In the genomic region with DNA sequence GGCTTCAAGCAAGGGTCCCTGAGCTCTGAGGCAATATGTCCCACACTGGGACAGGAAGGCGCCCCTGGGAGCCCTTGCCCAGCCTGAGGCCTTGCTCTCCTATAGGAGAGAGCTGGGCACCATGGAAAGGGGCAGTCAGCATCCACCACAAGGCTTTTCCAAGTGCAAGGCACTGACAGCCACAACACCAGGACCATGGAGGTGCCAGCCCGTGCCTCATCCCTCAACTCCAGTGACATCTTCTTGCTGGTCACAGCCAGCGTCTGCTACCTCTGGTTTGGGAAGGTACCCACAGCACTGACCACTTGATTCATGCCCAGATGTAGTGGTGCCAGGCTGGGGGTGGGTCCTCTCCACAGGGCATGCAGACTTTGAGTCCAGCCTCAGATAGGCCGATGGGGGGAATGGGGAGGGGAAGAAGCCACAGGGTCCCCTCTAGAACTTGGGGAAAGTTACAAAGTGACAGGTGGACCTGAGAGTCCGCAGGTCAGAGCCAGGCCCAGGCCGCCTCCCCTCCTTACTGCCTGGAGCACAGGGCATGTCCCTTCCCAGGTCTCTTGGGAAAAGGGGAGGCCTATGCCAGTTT, we compare ENCODE assay signal across 26 cellular contexts. TPM values are rescaled to one million over a fixed set of nuclear protein-coding genes. Genes with fewer than 3 reads are reported as not detected.
DNase-seq lines count a peak whose midpoint lies in the region; ATAC-seq, FAIRE-seq and TF ChIP-seq lines count a peak whose summit lies in the region.
"Had no signal": no experiment of that assay in that cellular context is flagged by ENCODE, and none has a peak within 500 bp of the region (broad histone marks: within the 10 kb centered on the region; RNA-seq: fewer than 3 reads in every experiment).

No MANE protein-coding gene starts in this region.

- H3K36me3 Mint-ChIP-seq in activated CD4-positive, alpha-beta memory T cell treated with anti-CD3 and anti-CD28 coated beads for 36 hours, result peaks cover 8% of the 10 kb centered on the region
- peaks cover 27% of the 10 kb centered on the region for H3K36me3 Mint-ChIP-seq in activated CD4-positive, alpha-beta memory T cell treated with anti-CD3 and anti-CD28 coated beads, Interleukin-2, amount 10 ng/mL, durations not matched to agents 7 days and 5 days (ENCODE audit: low read depth)

- TF ChIP-seq CTCF in RWPE2 (IDR thresholded peaks at IDR 0.05; ENCODE audit: poor library complexity, severe bottlenecking) (no peak), kidney (IDR thresholded peaks at IDR 0.05; ENCODE audit: borderline replicate concordance, extremely low read depth, insufficient read depth) (no peak)

- no peak overlapping the region for H3K4me3 ChIP-seq in RWPE2 (ENCODE audit: severe bottlenecking)
- H3K4me3 ChIP-seq in kidney (ENCODE audit: low read length in 2 of 2), result no peak overlapping the region

- CTCF ChIA-PET in activated CD4-positive, alpha-beta memory T cell treated with anti-CD3 and anti-CD28 coated beads for 36 hours (lab: Charles Lee), result interaction anchor here (0.7 to 1.9 kb wide), 5 partner anchors 21 to 66 kb away, joined by 3 to 11 read pairs (median 4); a partner anchor contains a TSS
- CTCF ChIA-PET in activated CD4-positive, alpha-beta memory T cell treated with anti-CD3 and anti-CD28 coated beads, Interleukin-2, amount 10 ng/mL, durations not matched to agents 7 days and 5 days (lab: Charles Lee), result no interaction called here

- no peaks in the 10 kb centered on the region for H3K27me3 Mint-ChIP-seq in activated CD4-positive, alpha-beta memory T cell treated with anti-CD3 and anti-CD28 coated beads for 36 hours
- no peaks in the 10 kb centered on the region for H3K27me3 Mint-ChIP-seq in activated CD4-positive, alpha-beta memory T cell treated with anti-CD3 and anti-CD28 coated beads, Interleukin-2, amount 10 ng/mL, durations not matched to agents 7 days and 5 days
- H3K27me3 Mint-ChIP-seq: activated B cell treated with CpG ODN at 0.5 μM for 24 hours; activated naive CD8-positive, alpha-beta T cell; activated T-cell treated with anti-CD3 and anti-CD28 coated beads, Interleukin-2, amount 50 U/mL, for 24 hours; dendritic cell treated with granulocyte-macrophage colony-stimulating factor and Interleukin-4, amounts not matched to agents 40 ng/mL and 50 ng/mL, for 4 days; stimulated activated naive CD8-positive, alpha-beta T cell treated with anti-CD3 and anti-CD28 coated beads, Interleukin-15, amount 100 ng/mL, for 72 hours had no signal

- intact Hi-C loops in activated CD4-positive, alpha-beta memory T cell treated with anti-CD3 and anti-CD28 coated beads for 36 hours (cut with micrococcal nuclease), result no loop called here
- intact Hi-C loops in kidney (cut with DNase I) (no loop called here), sciatic nerve (cut with DNase I) (no loop called here)

- H3K9me3 Mint-ChIP-seq in activated CD4-positive, alpha-beta memory T cell treated with anti-CD3 and anti-CD28 coated beads for 36 hours, result no peaks in the 10 kb centered on the region
- H3K9me3 Mint-ChIP-seq in activated CD4-positive, alpha-beta memory T cell treated with anti-CD3 and anti-CD28 coated beads, Interleukin-2, amount 10 ng/mL, durations not matched to agents 7 days and 5 days, result no peaks in the 10 kb centered on the region
- H3K9me3 Mint-ChIP-seq: activated B cell treated with CpG ODN at 0.5 μM for 24 hours; activated T-cell treated with anti-CD3 and anti-CD28 coated beads, Interleukin-2, amount 50 U/mL, for 24 hours; dendritic cell treated with granulocyte-macrophage colony-stimulating factor and Interleukin-4, amounts not matched to agents 40 ng/mL and 50 ng/mL, for 4 days; neural crest cell; stimulated activated naive CD8-positive, alpha-beta T cell treated with anti-CD3 and anti-CD28 coated beads, Interleukin-15, amount 100 ng/mL, for 72 hours had no signal

- H3K36me3 ChIP-seq in RWPE2 (ENCODE audit: low read depth), result no peaks in the 10 kb centered on the region
- peaks cover 0 to 3% of the 10 kb centered on the region in 2 donors for H3K36me3 ChIP-seq in kidney (ENCODE audit: control insufficient read depth in 1 of 2, insufficient read depth in 2 of 2, low read length in 2 of 2)

- no peaks in the 10 kb centered on the region for H3K27me3 ChIP-seq in RWPE2 (ENCODE audit: insufficient read depth, poor library complexity, severe bottlenecking)
- H3K27me3 ChIP-seq: brain microvascular endothelial cell had no signal

- H3K4me1 Mint-ChIP-seq in activated CD4-positive, alpha-beta memory T cell treated with anti-CD3 and anti-CD28 coated beads for 36 hours (ENCODE audit: low read depth), result peaks cover 36% of the 10 kb centered on the region
- peaks cover 35% of the 10 kb centered on the region for H3K4me1 Mint-ChIP-seq in activated CD4-positive, alpha-beta memory T cell treated with anti-CD3 and anti-CD28 coated beads, Interleukin-2, amount 10 ng/mL, durations not matched to agents 7 days and 5 days

- H3K4me1 ChIP-seq in RWPE2 (ENCODE audit: insufficient read depth, poor library complexity, severe bottlenecking), result peaks cover 6% of the 10 kb centered on the region
- peaks cover 7 to 20% of the 10 kb centered on the region in 2 donors for H3K4me1 ChIP-seq in kidney (ENCODE audit: control insufficient read depth in 1 of 2, insufficient read depth in 1 of 2, low read depth in 1 of 2, low read length in 2 of 2)

- DNase-seq in activated CD4-positive, alpha-beta memory T cell treated with anti-CD3 and anti-CD28 coated beads for 36 hours, result peak; percentile 7
- no peak for DNase-seq in activated CD4-positive, alpha-beta memory T cell treated with anti-CD3 and anti-CD28 coated beads, Interleukin-2, amount 10 ng/mL, durations not matched to agents 7 days and 5 days
- DNase-seq in RWPE2 (ENCODE audit: low spot score) (peak; percentile 34), kidney (peak; percentile 59), sciatic nerve (ENCODE audit: low spot score) (peak; percentile 57), H4 (ENCODE audit: low spot score) (no peak), DMS79 (lab: John Stamatoyannopoulos, UW) (no peak)
- DNase-seq: activated B cell treated with CpG ODN at 0.5 μM for 24 hours; brain microvascular endothelial cell; DMS53; HCEC 1CT; NCI-H1436; NCI-H524 treated with DMSO at 0.1 percent for 48 hours; RPMI8226; stimulated activated CD4-positive, alpha-beta T cell treated with anti-CD3 and anti-CD28 coated beads, Interleukin-4, amount 100 ng/mL, for 4 hours; stimulated activated naive CD8-positive, alpha-beta T cell treated with anti-CD3 and anti-CD28 coated beads, Interleukin-15, amount 100 ng/mL, for 72 hours; T-helper 9 cell had no signal

- FAIRE-seq in kidney (lab: Jason Lieb, UNC), result no peak
- FAIRE-seq: endothelial cell of umbilical vein had no signal

- H3K4me3 Mint-ChIP-seq in activated CD4-positive, alpha-beta memory T cell treated with anti-CD3 and anti-CD28 coated beads for 36 hours, result no peak overlapping the region
- no peak overlapping the region for H3K4me3 Mint-ChIP-seq in activated CD4-positive, alpha-beta memory T cell treated with anti-CD3 and anti-CD28 coated beads, Interleukin-2, amount 10 ng/mL, durations not matched to agents 7 days and 5 days
- H3K4me3 Mint-ChIP-seq: activated B cell treated with CpG ODN at 0.5 μM for 24 hours; activated naive CD8-positive, alpha-beta T cell; activated T-cell treated with anti-CD3 and anti-CD28 coated beads, Interleukin-2, amount 50 U/mL, for 24 hours; dendritic cell treated with granulocyte-macrophage colony-stimulating factor and Interleukin-4, amounts not matched to agents 40 ng/mL and 50 ng/mL, for 4 days; neural crest cell; stimulated activated naive CD8-positive, alpha-beta T cell treated with anti-CD3 and anti-CD28 coated beads, Interleukin-15, amount 100 ng/mL, for 72 hours had no signal

- no peak overlapping the region for H3K27ac Mint-ChIP-seq in activated CD4-positive, alpha-beta memory T cell treated with anti-CD3 and anti-CD28 coated beads for 36 hours
- H3K27ac Mint-ChIP-seq in activated CD4-positive, alpha-beta memory T cell treated with anti-CD3 and anti-CD28 coated beads, Interleukin-2, amount 10 ng/mL, durations not matched to agents 7 days and 5 days, result no peak overlapping the region
- H3K27ac Mint-ChIP-seq: activated B cell treated with CpG ODN at 0.5 μM for 24 hours; activated naive CD8-positive, alpha-beta T cell; dendritic cell treated with granulocyte-macrophage colony-stimulating factor and Interleukin-4, amounts not matched to agents 40 ng/mL and 50 ng/mL, for 4 days had no signal

- H3K9me3 ChIP-seq in RWPE2 (ENCODE audit: severe bottlenecking), result no peaks in the 10 kb centered on the region
- no peaks in the 10 kb centered on the region for H3K9me3 ChIP-seq in kidney (ENCODE audit: control insufficient read depth in 1 of 2, low read length in 2 of 2)

- H3K9ac ChIP-seq in kidney (ENCODE audit: low read length in 2 of 2), result no peak overlapping the region

- ATAC-seq in RWPE2 (ENCODE audit: low read depth) (no peak), sciatic nerve (no peak), GM21717 (IDR thresholded peaks at IDR 0.05; ENCODE audit: unreplicated experiment) (no peak)
- ATAC-seq: stimulated activated naive CD8-positive, alpha-beta T cell treated with anti-CD3 and anti-CD28 coated beads, Interleukin-15, amount 100 ng/mL, for 72 hours had no signal

- POLR2A ChIA-PET in activated CD4-positive, alpha-beta memory T cell treated with anti-CD3 and anti-CD28 coated beads for 36 hours (lab: Charles Lee), result no interaction called here
- POLR2A ChIA-PET in activated CD4-positive, alpha-beta memory T cell treated with anti-CD3 and anti-CD28 coated beads, Interleukin-2, amount 10 ng/mL, durations not matched to agents 7 days and 5 days (lab: Charles Lee), result interaction anchor here (1.0 to 1.7 kb wide), 2 partner anchors 20 to 27 kb away, joined by 3 to 5 read pairs; a partner anchor contains a TSS

- H3K27ac ChIP-seq in RWPE2 (ENCODE audit: poor library complexity, severe bottlenecking) (no peak overlapping the region), kidney (ENCODE audit: low read depth in 2 of 2, low read length in 2 of 2) (no peak overlapping the region)
- H3K27ac ChIP-seq: brain microvascular endothelial cell had no signal

RNA-seq across cellular contexts. Expression of a gene that starts 11.8 kb away (rescaled TPM):
- total RNA-seq in activated CD4-positive, alpha-beta memory T cell treated with anti-CD3 and anti-CD28 coated beads for 36 hours, result 10 to 100 TPM in 1 of 2 experiments, 1 to 10 TPM in 1; 9.9 to 11.3 TPM
- 10 to 100 TPM; 18.4 to 18.7 TPM for total RNA-seq in activated CD4-positive, alpha-beta memory T cell treated with anti-CD3 and anti-CD28 coated beads, Interleukin-2, amount 10 ng/mL, durations not matched to agents 7 days and 5 days
- total RNA-seq in kidney, result 7.6 TPM
- 7.4 TPM for polyA plus RNA-seq in kidney (ENCODE audit: insufficient read depth, low read depth, low replicate concordance)
- total RNA-seq in sciatic nerve, result 9.9 TPM
- total RNA-seq in H4 (2014; rRNA removed; shearing (Covaris generic)), result not detected in 2 replicates
- total RNA-seq: MCF 10A had no signal

RNA-seq across cellular contexts. Expression of a gene that starts 27.1 kb away (rescaled TPM):
- 10 to 100 TPM; 17.3 to 17.6 TPM for total RNA-seq in activated CD4-positive, alpha-beta memory T cell treated with anti-CD3 and anti-CD28 coated beads for 36 hours
- total RNA-seq in activated CD4-positive, alpha-beta memory T cell treated with anti-CD3 and anti-CD28 coated beads, Interleukin-2, amount 10 ng/mL, durations not matched to agents 7 days and 5 days, result 10 to 100 TPM; 36.2 to 38.0 TPM
- total RNA-seq in kidney (50.0 TPM), sciatic nerve (40.7 TPM)
- 39.1 TPM for polyA plus RNA-seq in kidney (ENCODE audit: insufficient read depth, low read depth, low replicate concordance)
- 2.7 and 7.6 TPM in 2 replicates for total RNA-seq in H4 (2014; rRNA removed; shearing (Covaris generic))

RNA-seq across cellular contexts. Expression of a gene that starts 36.6 kb away (rescaled TPM):
- total RNA-seq in activated CD4-positive, alpha-beta memory T cell treated with anti-CD3 and anti-CD28 coated beads for 36 hours, result 1 to 10 TPM in 1 of 2 experiments, under 1 TPM in 1; 0.70 to 1.1 TPM
- 1 to 10 TPM; 3.8 to 4.2 TPM for total RNA-seq in activated CD4-positive, alpha-beta memory T cell treated with anti-CD3 and anti-CD28 coated beads, Interleukin-2, amount 10 ng/mL, durations not matched to agents 7 days and 5 days
- total RNA-seq in kidney (3.3 TPM), sciatic nerve (4.8 TPM)
- polyA plus RNA-seq in kidney (ENCODE audit: insufficient read depth, low read depth, low replicate concordance), result 0.52 TPM
- 0.10 TPM in 1 of 2 replicates, not detected in the other for total RNA-seq in H4 (2014; rRNA removed; shearing (Covaris generic))
- total RNA-seq: A172, endothelial cell of umbilical vein, pulmonary artery endothelial cell had no signal
- polyA plus RNA-seq: endothelial cell of umbilical vein had no signal

Comparison
In these comparisons a context has a peak if more than half of its experiments do, and no peak if none do; other contexts are left out.
1. DNase-seq: peak in activated CD4-positive, alpha-beta memory T cell treated with anti-CD3 and anti-CD28 coated beads for 36 hours (single experiment), RWPE2 (single experiment), kidney (single experiment) and sciatic nerve (single experiment); none in activated CD4-positive, alpha-beta memory T cell treated with anti-CD3 and anti-CD28 coated beads, Interleukin-2, amount 10 ng/mL, durations not matched to agents 7 days and 5 days (single experiment), H4 (single experiment) and DMS79 (single experiment).